In the genomic region with DNA sequence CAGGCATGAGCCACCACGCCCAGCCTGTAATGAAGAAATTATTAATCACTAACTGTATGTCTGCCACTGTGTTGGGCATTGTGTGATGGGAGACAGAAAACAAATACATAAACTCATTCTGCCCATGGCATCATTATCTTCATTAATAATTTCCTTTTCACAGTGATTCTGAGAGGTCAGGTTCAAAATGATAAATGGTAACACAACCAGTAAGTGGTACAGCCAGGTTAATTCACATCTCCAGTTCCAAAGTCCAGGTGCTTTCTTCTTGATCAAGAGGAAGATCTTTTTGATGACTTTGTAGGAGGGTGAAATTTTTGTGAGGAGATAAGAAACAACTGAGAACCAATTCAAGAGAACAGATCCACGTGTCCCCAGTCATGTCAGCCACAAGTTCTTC, we compare ENCODE assay signal across 27 cellular contexts.
A peak's percentile ranks its signal among the peaks of the same experiment; 100 is the strongest.
DNase-seq lines count a peak whose midpoint lies in the region; ATAC-seq and FAIRE-seq lines count a peak whose summit lies in the region.
"Had no signal": no experiment of that assay in that cellular context is flagged by ENCODE, and none has a peak within 500 bp of the region (broad histone marks: within the 10 kb centered on the region; RNA-seq: fewer than 3 reads in every experiment).

No MANE protein-coding gene starts in this region.

- no peaks in the 10 kb centered on the region for H3K27me3 Mint-ChIP-seq in T-helper 2 cell treated with Interferon-gamma antibody and Interleukin-4, amounts not matched to agents 5 μg/mL and 100 μg/mL, for 36 hours (ENCODE audit: low read depth)
- no peaks in the 10 kb centered on the region for H3K27me3 Mint-ChIP-seq in activated naive CD4-positive, alpha-beta T cell treated with anti-CD3 and anti-CD28 coated beads, Interleukin-2, amount 10 ng/mL, durations not matched to agents 7 days and 5 days
- no peaks in the 10 kb centered on the region for H3K27me3 Mint-ChIP-seq in activated CD8-positive, alpha-beta T cell treated with anti-CD3 and anti-CD28 coated beads, Interleukin-2, amount 10 ng/mL, durations not matched to agents 7 days and 5 days (ENCODE audit: low read depth)
- H3K27me3 Mint-ChIP-seq: CD8-positive, alpha-beta memory T cell had no signal

- peak overlapping the region; percentile 41 for H3K27ac Mint-ChIP-seq in T-helper 2 cell treated with Interferon-gamma antibody and Interleukin-4, amounts not matched to agents 5 μg/mL and 100 μg/mL, for 36 hours
- H3K27ac Mint-ChIP-seq in activated naive CD4-positive, alpha-beta T cell treated with anti-CD3 and anti-CD28 coated beads, Interleukin-2, amount 50 U/mL, for 72 hours: peak overlapping the region; percentile 66 to 88
- no peak overlapping the region for H3K27ac Mint-ChIP-seq in activated naive CD4-positive, alpha-beta T cell treated with anti-CD3 and anti-CD28 coated beads, Interleukin-2, amount 10 ng/mL, durations not matched to agents 7 days and 5 days
- peak overlapping the region; percentile 9 for H3K27ac Mint-ChIP-seq in activated CD8-positive, alpha-beta T cell treated with anti-CD3 and anti-CD28 coated beads, Interleukin-2, amount 10 ng/mL, durations not matched to agents 7 days and 5 days
- H3K27ac Mint-ChIP-seq: GM23338 had no signal

- H3K36me3 Mint-ChIP-seq in T-helper 2 cell treated with Interferon-gamma antibody and Interleukin-4, amounts not matched to agents 5 μg/mL and 100 μg/mL, for 36 hours (ENCODE audit: low read depth): peaks cover 15% of the 10 kb centered on the region
- H3K36me3 Mint-ChIP-seq in activated naive CD4-positive, alpha-beta T cell treated with anti-CD3 and anti-CD28 coated beads, Interleukin-2, amount 50 U/mL, for 72 hours: peaks cover 2 to 7% of the 10 kb centered on the region in 2 donors
- H3K36me3 Mint-ChIP-seq in activated naive CD4-positive, alpha-beta T cell treated with anti-CD3 and anti-CD28 coated beads, Interleukin-2, amount 10 ng/mL, durations not matched to agents 7 days and 5 days: peaks cover 10% of the 10 kb centered on the region
- H3K36me3 Mint-ChIP-seq in activated CD8-positive, alpha-beta T cell treated with anti-CD3 and anti-CD28 coated beads, Interleukin-2, amount 10 ng/mL, durations not matched to agents 7 days and 5 days (ENCODE audit: low read depth): peaks cover 15% of the 10 kb centered on the region

- H3K27ac ChIP-seq in small intestine (ENCODE audit: low read depth in 1 of 2, low read length in 1 of 2): no peak overlapping the region
- H3K27ac ChIP-seq: 22Rv1, BLaER1, SJCRH30 had no signal

- no peak for FAIRE-seq in small intestine (lab: Jason Lieb, UNC)
- FAIRE-seq: GM18507, HepG2, K562, RCC 7860 had no signal

- CTCF ChIA-PET in activated naive CD4-positive, alpha-beta T cell treated with anti-CD3 and anti-CD28 coated beads, Interleukin-2, amount 10 ng/mL, durations not matched to agents 7 days and 5 days (lab: Charles Lee): no interaction called here
- CTCF ChIA-PET in activated CD8-positive, alpha-beta T cell treated with anti-CD3 and anti-CD28 coated beads, Interleukin-2, amount 10 ng/mL, durations not matched to agents 7 days and 5 days (lab: Charles Lee): interaction anchor here (1.5 kb wide), 1 partner anchor 39 kb away, joined by 5 read pairs; no protein-coding TSS in a partner anchor

- H3K36me3 ChIP-seq in small intestine (ENCODE audit: control insufficient read depth in 2 of 2, insufficient read depth in 2 of 2, low read length in 2 of 2): no peaks in the 10 kb centered on the region
- H3K36me3 ChIP-seq: HAP-1, SJCRH30 had no signal

- H3K4me1 Mint-ChIP-seq in T-helper 2 cell treated with Interferon-gamma antibody and Interleukin-4, amounts not matched to agents 5 μg/mL and 100 μg/mL, for 36 hours (ENCODE audit: low read depth): no peaks in the 10 kb centered on the region
- H3K4me1 Mint-ChIP-seq in activated naive CD4-positive, alpha-beta T cell treated with anti-CD3 and anti-CD28 coated beads, Interleukin-2, amount 10 ng/mL, durations not matched to agents 7 days and 5 days: no peaks in the 10 kb centered on the region
- no peaks in the 10 kb centered on the region for H3K4me1 Mint-ChIP-seq in activated CD8-positive, alpha-beta T cell treated with anti-CD3 and anti-CD28 coated beads, Interleukin-2, amount 10 ng/mL, durations not matched to agents 7 days and 5 days (ENCODE audit: low read depth)
- H3K4me1 Mint-ChIP-seq: CD8-positive, alpha-beta memory T cell; GM23338 had no signal

- no peak overlapping the region for H3K4me3 ChIP-seq in small intestine (ENCODE audit: low read depth in 1 of 2, low read length in 2 of 2)
- H3K4me3 ChIP-seq: BLaER1, GM23338, HAP-1, K562, SJCRH30 had no signal

- WGBS in small intestine, 3 donors: 46 to 84% (median 61%) methylated on average over 2 of the region's 2 CpGs

- DNase-seq in T-helper 2 cell treated with Interferon-gamma antibody and Interleukin-4, amounts not matched to agents 5 μg/mL and 100 μg/mL, for 36 hours (ENCODE audit: low spot score): no peak
- no peak for DNase-seq in T-helper 2 cell
- DNase-seq in activated naive CD4-positive, alpha-beta T cell treated with anti-CD3 and anti-CD28 coated beads, Interleukin-2, amount 50 U/mL, for 72 hours (ENCODE audit: low spot score in 2 of 2): no peak
- DNase-seq in activated naive CD4-positive, alpha-beta T cell treated with anti-CD3 and anti-CD28 coated beads, Interleukin-2, amount 10 ng/mL, durations not matched to agents 7 days and 5 days: no peak
- DNase-seq in activated CD8-positive, alpha-beta T cell treated with anti-CD3 and anti-CD28 coated beads, Interleukin-2, amount 10 ng/mL, durations not matched to agents 7 days and 5 days: no peak
- peak; percentile 53 for DNase-seq in small intestine
- no peak for DNase-seq in NCI-H82 treated with DMSO at 0.1 percent for 48 hours (lab: John Stamatoyannopoulos, UW; ENCODE audit: unreplicated experiment)
- DNase-seq in DMS153 (lab: John Stamatoyannopoulos, UW): no peak
- DNase-seq: ACHN; CD8-positive, alpha-beta memory T cell; DMS53; GDM1; NCI-H1092; NCI-H1436; NCI-H1930; NCI-H345; NCI-H524; NCI-H774; SJCRH30 had no signal

- H3K4me1 ChIP-seq in small intestine (ENCODE audit: control insufficient read depth in 2 of 2, insufficient read depth in 1 of 2, low read depth in 1 of 2, low read length in 1 of 2): no peaks in the 10 kb centered on the region
- H3K4me1 ChIP-seq: BLaER1, HAP-1, SJCRH30 had no signal

- H3K9me3 ChIP-seq in small intestine (ENCODE audit: control insufficient read depth, low read depth): no peaks in the 10 kb centered on the region
- H3K9me3 ChIP-seq: BLaER1, HAP-1, SJCRH30 had no signal

- H3K9me3 Mint-ChIP-seq in T-helper 2 cell treated with Interferon-gamma antibody and Interleukin-4, amounts not matched to agents 5 μg/mL and 100 μg/mL, for 36 hours: no peaks in the 10 kb centered on the region
- no peaks in the 10 kb centered on the region for H3K9me3 Mint-ChIP-seq in activated naive CD4-positive, alpha-beta T cell treated with anti-CD3 and anti-CD28 coated beads, Interleukin-2, amount 50 U/mL, for 72 hours
- H3K9me3 Mint-ChIP-seq in activated naive CD4-positive, alpha-beta T cell treated with anti-CD3 and anti-CD28 coated beads, Interleukin-2, amount 10 ng/mL, durations not matched to agents 7 days and 5 days: no peaks in the 10 kb centered on the region
- H3K9me3 Mint-ChIP-seq in activated CD8-positive, alpha-beta T cell treated with anti-CD3 and anti-CD28 coated beads, Interleukin-2, amount 10 ng/mL, durations not matched to agents 7 days and 5 days (ENCODE audit: insufficient read depth): no peaks in the 10 kb centered on the region
- H3K9me3 Mint-ChIP-seq: CD8-positive, alpha-beta memory T cell had no signal

- H3K4me3 Mint-ChIP-seq in T-helper 2 cell treated with Interferon-gamma antibody and Interleukin-4, amounts not matched to agents 5 μg/mL and 100 μg/mL, for 36 hours: no peak overlapping the region
- no peak overlapping the region for H3K4me3 Mint-ChIP-seq in activated naive CD4-positive, alpha-beta T cell treated with anti-CD3 and anti-CD28 coated beads, Interleukin-2, amount 10 ng/mL, durations not matched to agents 7 days and 5 days
- H3K4me3 Mint-ChIP-seq in activated CD8-positive, alpha-beta T cell treated with anti-CD3 and anti-CD28 coated beads, Interleukin-2, amount 10 ng/mL, durations not matched to agents 7 days and 5 days: no peak overlapping the region
- H3K4me3 Mint-ChIP-seq: CD8-positive, alpha-beta memory T cell; GM23338 had no signal

- ATAC-seq in activated naive CD4-positive, alpha-beta T cell treated with anti-CD3 and anti-CD28 coated beads, Interleukin-2, amount 50 U/mL, for 72 hours: no peak
- no peak for ATAC-seq in activated CD8-positive, alpha-beta T cell treated with anti-CD3 and anti-CD28 coated beads, Interleukin-2, amount 10 ng/mL, durations not matched to agents 7 days and 5 days
- ATAC-seq: GM23338, HepG2, K562 had no signal

- POLR2A ChIA-PET in activated CD8-positive, alpha-beta T cell treated with anti-CD3 and anti-CD28 coated beads, Interleukin-2, amount 10 ng/mL, durations not matched to agents 7 days and 5 days (lab: Charles Lee): no interaction called here

- no peaks in the 10 kb centered on the region for H3K27me3 ChIP-seq in small intestine (ENCODE audit: control insufficient read depth in 2 of 2, insufficient read depth in 2 of 2, low read length in 2 of 2)
- H3K27me3 ChIP-seq: BLaER1, SJCRH30 had no signal
